Comparison of ENCODE assay signal across 8 cellular contexts in genomic region chrX:154097597-154098541, GRCh38. TPM values are rescaled to one million over a fixed set of nuclear protein-coding genes. Genes with fewer than 3 reads are reported as not detected.
DNase-seq lines count a peak whose midpoint lies in the region; ATAC-seq lines count a peak whose summit lies in the region.

Gene MECP2, minus strand, starts transcription at chrX:154097717.

- ATAC-seq in GM19467 (IDR thresholded peaks at IDR 0.05; ENCODE audit: unreplicated experiment): peak; percentile 85

- no peaks in the 10 kb centered on the region for H3K9me3 ChIP-seq in CD4-positive, alpha-beta memory T cell (ENCODE audit: control insufficient read depth in 1 of 2, low read length in 2 of 2)

- peak; percentile 87 to 89 (median 87) for DNase-seq in CD4-positive, alpha-beta memory T cell
- DNase-seq in HS-27A (ENCODE audit: low read depth) (peak; percentile 64), lung microvascular endothelial cell (ENCODE audit: low read depth in 2 of 2) (peak; percentile 92 to 95)
- peak; percentile 85 for DNase-seq in NK-92 treated with Interleukin-12 subunit alpha and Interleukin-12 subunit beta, amount 100 ng/mL, for 24 hours (lab: John Stamatoyannopoulos, UW)
- DNase-seq in activated CD8-positive, alpha-beta memory T cell treated with anti-CD3 and anti-CD28 coated beads for 24 hours: peak; percentile 90
- peak; percentile 75 for DNase-seq in effector CD8-positive, alpha-beta T cell (lab: John Stamatoyannopoulos, UW)
- DNase-seq in stimulated activated CD4-positive, alpha-beta T cell treated with anti-CD3 and anti-CD28 coated beads, TNF-alpha, amount 100 ng/mL, for 4 hours (ENCODE audit: low read depth in 3 of 3): peak; percentile 62 to 70 (median 68)

- H3K36me3 ChIP-seq in CD4-positive, alpha-beta memory T cell (ENCODE audit: insufficient read depth, low read length): no peaks in the 10 kb centered on the region

- H3K9me3 Mint-ChIP-seq in CD4-positive, alpha-beta memory T cell: peaks cover 0 to 2% (median 0%) of the 10 kb centered on the region in 8 donors

- POLR2A ChIA-PET in CD4-positive, alpha-beta memory T cell (lab: Charles Lee; ENCODE audit: partially characterized antibody): interaction anchor here (0.7 to 3.1 kb wide), 8 partner anchors 9 to 301 kb away, joined by 3 to 13 read pairs (median 4); partner anchors contain the start of genes HCFC1 and RPL10

- H3K27ac Mint-ChIP-seq in CD4-positive, alpha-beta memory T cell: peak within 1 kb of the TSS; percentile 94 to 98 (median 97)

- H3K4me3 Mint-ChIP-seq in CD4-positive, alpha-beta memory T cell: peak within 1 kb of the TSS; percentile 89 to 97 (median 96)

- H3K4me1 Mint-ChIP-seq in CD4-positive, alpha-beta memory T cell: peaks cover 25 to 47% (median 28%) of the 10 kb centered on the region in 4 donors

- H3K4me1 ChIP-seq in CD4-positive, alpha-beta memory T cell (ENCODE audit: insufficient read depth, low read length): peaks cover 38% of the 10 kb centered on the region

- H3K4me3 ChIP-seq in CD4-positive, alpha-beta memory T cell (ENCODE audit: low read length in 2 of 2): peak within 1 kb of the TSS; percentile 75 to 76

- H3K36me3 Mint-ChIP-seq in CD4-positive, alpha-beta memory T cell: peaks cover 0 to 21% of the 10 kb centered on the region in 2 donors

- H3K27me3 ChIP-seq in CD4-positive, alpha-beta memory T cell (ENCODE audit: insufficient read depth, low read length): no peaks in the 10 kb centered on the region

- no peaks in the 10 kb centered on the region for H3K27me3 Mint-ChIP-seq in CD4-positive, alpha-beta memory T cell

- peak within 1 kb of the TSS; percentile 96 for H3K27ac ChIP-seq in CD4-positive, alpha-beta memory T cell (ENCODE audit: low read depth, low read length)

- CTCF ChIA-PET in CD4-positive, alpha-beta memory T cell (lab: Charles Lee; ENCODE audit: partially characterized antibody): interaction anchor here (1.2 kb wide), 1 partner anchor 38 kb away, joined by 3 read pairs; no protein-coding TSS in a partner anchor

- intact Hi-C loops in CD4-positive, alpha-beta memory T cell (cut with micrococcal nuclease): loop anchor here (5.0 to 10.0 kb wide), 4 partner anchors 73 to 397 kb away; partner anchors contain the start of genes EMD, FLNA and SLC10A3

RNA-seq across cellular contexts. Expression of gene MECP2, which starts in this region (rescaled TPM):
- total RNA-seq in CD4-positive, alpha-beta memory T cell: 100 to 1,000 TPM; 103 to 108 TPM
- polyA plus RNA-seq in CD4-positive, alpha-beta memory T cell: 10 to 100 TPM in 1 of 2 donors, 1 to 10 TPM in 1; 9.5 to 26.5 TPM
- total RNA-seq in lung microvascular endothelial cell: 12.9 and 20.2 TPM in 2 replicates

Comparison
In these comparisons a context has a peak if more than half of its experiments do, and no peak if none do; other contexts are left out.
1. Peak in every context shown above with its lines: DNase-seq, ATAC-seq, H3K4me3 ChIP-seq and H3K27ac ChIP-seq.